Comparison of ENCODE assay signal across 1 cellular context in genomic region chr19:49664171-49665070, GRCh38.
TF ChIP-seq lines count a peak whose summit lies in the region.

No MANE protein-coding gene starts in this region.

TF ChIP-seq in HepG2, 621 proteins besides CTCF, POLR2A, EP300 and RAD21 (continued from another document and continues in another):
- TF ChIP-seq DMTF1 (CRISPR knock-in tag; IDR thresholded peaks at IDR 0.05) = no peak
- no peak for TF ChIP-seq HOXA9 (CRISPR knock-in tag; IDR thresholded peaks at IDR 0.05; ENCODE audit: borderline replicate concordance)
- TF ChIP-seq MZF1 (CRISPR knock-in tag; IDR thresholded peaks at IDR 0.05; ENCODE audit: borderline replicate concordance) = no peak
- TF ChIP-seq, protein P1, sequence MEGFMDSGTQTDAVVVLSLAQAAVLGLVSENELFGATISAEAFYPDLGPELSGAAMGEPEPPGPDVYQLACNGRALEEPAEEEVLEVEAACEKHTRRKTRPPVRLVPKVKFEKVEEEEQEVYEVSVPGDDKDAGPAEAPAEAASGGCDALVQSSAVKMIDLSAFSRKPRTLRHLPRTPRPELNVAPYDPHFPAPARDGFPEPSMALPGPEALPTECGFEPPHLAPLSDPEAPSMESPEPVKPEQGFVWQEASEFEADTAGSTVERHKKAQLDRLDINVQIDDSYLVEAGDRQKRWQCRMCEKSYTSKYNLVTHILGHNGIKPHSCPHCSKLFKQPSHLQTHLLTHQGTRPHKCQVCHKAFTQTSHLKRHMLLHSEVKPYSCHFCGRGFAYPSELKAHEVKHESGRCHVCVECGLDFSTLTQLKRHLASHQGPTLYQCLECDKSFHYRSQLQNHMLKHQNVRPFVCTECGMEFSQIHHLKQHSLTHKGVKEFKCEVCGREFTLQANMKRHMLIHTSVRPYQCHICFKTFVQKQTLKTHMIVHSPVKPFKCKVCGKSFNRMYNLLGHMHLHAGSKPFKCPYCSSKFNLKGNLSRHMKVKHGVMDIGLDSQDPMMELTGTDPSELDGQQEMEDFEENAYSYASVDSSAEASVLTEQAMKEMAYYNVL (CRISPR knock-in tag; IDR thresholded peaks at IDR 0.05; ENCODE audit: borderline replicate concordance) = no peak
- TF ChIP-seq PHB2 (IDR thresholded peaks at IDR 0.05; ENCODE audit: partially characterized antibody) = no peak
- TF ChIP-seq SMAD9 (CRISPR knock-in tag; IDR thresholded peaks at IDR 0.05) = no peak
- no peak for TF ChIP-seq ZNF660 (CRISPR knock-in tag; IDR thresholded peaks at IDR 0.05; ENCODE audit: borderline replicate concordance, low read depth)
- no peak for TF ChIP-seq ATM (IDR thresholded peaks at IDR 0.05; ENCODE audit: borderline replicate concordance)
- TF ChIP-seq REPIN1 (CRISPR knock-in tag; IDR thresholded peaks at IDR 0.05; ENCODE audit: borderline replicate concordance, low read depth) = no peak
- no peak; the same call in 1 of the 2 replicates for TF ChIP-seq BCL3 (CRISPR knock-in tag; IDR thresholded peaks at IDR 0.05)
- no peak for TF ChIP-seq TCF12 (IDR thresholded peaks at IDR 0.05)
- no peak for TF ChIP-seq TCF12 (CRISPR knock-in tag; IDR thresholded peaks at IDR 0.05)
- no peak; the same call in 1 of the 2 replicates for TF ChIP-seq NRL (CRISPR knock-in tag; IDR thresholded peaks at IDR 0.05; ENCODE audit: borderline replicate concordance)
- TF ChIP-seq FOSL2 (CRISPR knock-in tag; IDR thresholded peaks at IDR 0.05) = 0 out of 2 replicates have a peak, but pooled peaks have one; percentile 20
- TF ChIP-seq KLF13 (CRISPR knock-in tag; IDR thresholded peaks at IDR 0.05) = no peak
- no peak for TF ChIP-seq ZNF564 (CRISPR knock-in tag; IDR thresholded peaks at IDR 0.05)
- no peak for TF ChIP-seq ZNF615 (CRISPR knock-in tag; IDR thresholded peaks at IDR 0.05; ENCODE audit: borderline replicate concordance)
- TF ChIP-seq ELF3 (CRISPR knock-in tag; IDR thresholded peaks at IDR 0.05) = peak; percentile 33; the same call in 1 of the 2 replicates
- no peak for TF ChIP-seq ZNF468 (CRISPR knock-in tag; IDR thresholded peaks at IDR 0.05)
- no peak for TF ChIP-seq MAF1 (CRISPR knock-in tag; IDR thresholded peaks at IDR 0.05; ENCODE audit: borderline replicate concordance)
- TF ChIP-seq ZNF264 (CRISPR knock-in tag; IDR thresholded peaks at IDR 0.05) = no peak
- TF ChIP-seq EEA1 (CRISPR knock-in tag; IDR thresholded peaks at IDR 0.05; ENCODE audit: borderline replicate concordance) = no peak
- TF ChIP-seq, protein P2, sequence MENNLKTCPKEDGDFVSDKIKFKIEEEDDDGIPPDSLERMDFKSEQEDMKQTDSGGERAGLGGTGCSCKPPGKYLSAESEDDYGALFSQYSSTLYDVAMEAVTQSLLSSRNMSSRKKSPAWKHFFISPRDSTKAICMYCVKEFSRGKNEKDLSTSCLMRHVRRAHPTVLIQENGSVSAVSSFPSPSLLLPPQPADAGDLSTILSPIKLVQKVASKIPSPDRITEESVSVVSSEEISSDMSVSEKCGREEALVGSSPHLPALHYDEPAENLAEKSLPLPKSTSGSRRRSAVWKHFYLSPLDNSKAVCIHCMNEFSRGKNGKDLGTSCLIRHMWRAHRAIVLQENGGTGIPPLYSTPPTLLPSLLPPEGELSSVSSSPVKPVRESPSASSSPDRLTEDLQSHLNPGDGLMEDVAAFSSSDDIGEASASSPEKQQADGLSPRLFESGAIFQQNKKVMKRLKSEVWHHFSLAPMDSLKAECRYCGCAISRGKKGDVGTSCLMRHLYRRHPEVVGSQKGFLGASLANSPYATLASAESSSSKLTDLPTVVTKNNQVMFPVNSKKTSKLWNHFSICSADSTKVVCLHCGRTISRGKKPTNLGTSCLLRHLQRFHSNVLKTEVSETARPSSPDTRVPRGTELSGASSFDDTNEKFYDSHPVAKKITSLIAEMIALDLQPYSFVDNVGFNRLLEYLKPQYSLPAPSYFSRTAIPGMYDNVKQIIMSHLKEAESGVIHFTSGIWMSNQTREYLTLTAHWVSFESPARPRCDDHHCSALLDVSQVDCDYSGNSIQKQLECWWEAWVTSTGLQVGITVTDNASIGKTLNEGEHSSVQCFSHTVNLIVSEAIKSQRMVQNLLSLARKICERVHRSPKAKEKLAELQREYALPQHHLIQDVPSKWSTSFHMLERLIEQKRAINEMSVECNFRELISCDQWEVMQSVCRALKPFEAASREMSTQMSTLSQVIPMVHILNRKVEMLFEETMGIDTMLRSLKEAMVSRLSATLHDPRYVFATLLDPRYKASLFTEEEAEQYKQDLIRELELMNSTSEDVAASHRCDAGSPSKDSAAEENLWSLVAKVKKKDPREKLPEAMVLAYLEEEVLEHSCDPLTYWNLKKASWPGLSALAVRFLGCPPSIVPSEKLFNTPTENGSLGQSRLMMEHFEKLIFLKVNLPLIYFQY (CRISPR knock-in tag; IDR thresholded peaks at IDR 0.05; ENCODE audit: borderline replicate concordance) = peak; percentile 55; the same call in 1 of the 2 replicates
- peak; percentile 34 for TF ChIP-seq ZNF883 (CRISPR knock-in tag; IDR thresholded peaks at IDR 0.05; ENCODE audit: not compliant biosample characterization)
- no peak for TF ChIP-seq ZNF33A (CRISPR knock-in tag; IDR thresholded peaks at IDR 0.05; ENCODE audit: borderline replicate concordance)
- no peak for TF ChIP-seq ZNF138 (CRISPR knock-in tag; IDR thresholded peaks at IDR 0.05; ENCODE audit: low read depth)
- TF ChIP-seq ZNF282 (IDR thresholded peaks at IDR 0.05; ENCODE audit: partially characterized antibody) = no peak
- no peak for TF ChIP-seq TMF1 (CRISPR knock-in tag; IDR thresholded peaks at IDR 0.05; ENCODE audit: low read depth)
- no peak for TF ChIP-seq NFIC (IDR thresholded peaks at IDR 0.05; ENCODE audit: low read length)
- TF ChIP-seq TBX2 (CRISPR knock-in tag; IDR thresholded peaks at IDR 0.05; ENCODE audit: borderline replicate concordance) = 0 out of 2 replicates have a peak, but pooled peaks have one; percentile 31
- no peak for TF ChIP-seq NFKBIZ (CRISPR knock-in tag; IDR thresholded peaks at IDR 0.05)
- TF ChIP-seq KMT2B (CRISPR knock-in tag; IDR thresholded peaks at IDR 0.05) = peak; percentile 45; the same call in 1 of the 2 replicates
- TF ChIP-seq, protein P3, sequence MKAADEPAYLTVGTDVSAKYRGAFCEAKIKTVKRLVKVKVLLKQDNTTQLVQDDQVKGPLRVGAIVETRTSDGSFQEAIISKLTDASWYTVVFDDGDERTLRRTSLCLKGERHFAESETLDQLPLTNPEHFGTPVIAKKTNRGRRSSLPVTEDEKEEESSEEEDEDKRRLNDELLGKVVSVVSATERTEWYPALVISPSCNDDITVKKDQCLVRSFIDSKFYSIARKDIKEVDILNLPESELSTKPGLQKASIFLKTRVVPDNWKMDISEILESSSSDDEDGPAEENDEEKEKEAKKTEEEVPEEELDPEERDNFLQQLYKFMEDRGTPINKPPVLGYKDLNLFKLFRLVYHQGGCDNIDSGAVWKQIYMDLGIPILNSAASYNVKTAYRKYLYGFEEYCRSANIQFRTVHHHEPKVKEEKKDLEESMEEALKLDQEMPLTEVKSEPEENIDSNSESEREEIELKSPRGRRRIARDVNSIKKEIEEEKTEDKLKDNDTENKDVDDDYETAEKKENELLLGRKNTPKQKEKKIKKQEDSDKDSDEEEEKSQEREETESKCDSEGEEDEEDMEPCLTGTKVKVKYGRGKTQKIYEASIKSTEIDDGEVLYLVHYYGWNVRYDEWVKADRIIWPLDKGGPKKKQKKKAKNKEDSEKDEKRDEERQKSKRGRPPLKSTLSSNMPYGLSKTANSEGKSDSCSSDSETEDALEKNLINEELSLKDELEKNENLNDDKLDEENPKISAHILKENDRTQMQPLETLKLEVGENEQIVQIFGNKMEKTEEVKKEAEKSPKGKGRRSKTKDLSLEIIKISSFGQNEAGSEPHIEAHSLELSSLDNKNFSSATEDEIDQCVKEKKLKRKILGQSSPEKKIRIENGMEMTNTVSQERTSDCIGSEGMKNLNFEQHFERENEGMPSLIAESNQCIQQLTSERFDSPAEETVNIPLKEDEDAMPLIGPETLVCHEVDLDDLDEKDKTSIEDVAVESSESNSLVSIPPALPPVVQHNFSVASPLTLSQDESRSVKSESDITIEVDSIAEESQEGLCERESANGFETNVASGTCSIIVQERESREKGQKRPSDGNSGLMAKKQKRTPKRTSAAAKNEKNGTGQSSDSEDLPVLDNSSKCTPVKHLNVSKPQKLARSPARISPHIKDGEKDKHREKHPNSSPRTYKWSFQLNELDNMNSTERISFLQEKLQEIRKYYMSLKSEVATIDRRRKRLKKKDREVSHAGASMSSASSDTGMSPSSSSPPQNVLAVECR (CRISPR knock-in tag; IDR thresholded peaks at IDR 0.05; ENCODE audit: borderline replicate concordance) = peak; percentile 76
- no peak for TF ChIP-seq RBM39 (IDR thresholded peaks at IDR 0.05; ENCODE audit: low read depth, low read length, poor library complexity, severe bottlenecking)
- TF ChIP-seq GZF1 (CRISPR knock-in tag; IDR thresholded peaks at IDR 0.05) = no peak
- TF ChIP-seq ZSCAN22 (CRISPR knock-in tag; IDR thresholded peaks at IDR 0.05) = no peak
- TF ChIP-seq ZNF746 (CRISPR knock-in tag; IDR thresholded peaks at IDR 0.05) = no peak
- 0 out of 2 replicates have a peak, but pooled peaks have one; percentile 40 for TF ChIP-seq ZBTB33 (CRISPR knock-in tag; IDR thresholded peaks at IDR 0.05)
- TF ChIP-seq ZNF674 (CRISPR knock-in tag; IDR thresholded peaks at IDR 0.05; ENCODE audit: low read depth) = no peak
- TF ChIP-seq, protein P4, sequence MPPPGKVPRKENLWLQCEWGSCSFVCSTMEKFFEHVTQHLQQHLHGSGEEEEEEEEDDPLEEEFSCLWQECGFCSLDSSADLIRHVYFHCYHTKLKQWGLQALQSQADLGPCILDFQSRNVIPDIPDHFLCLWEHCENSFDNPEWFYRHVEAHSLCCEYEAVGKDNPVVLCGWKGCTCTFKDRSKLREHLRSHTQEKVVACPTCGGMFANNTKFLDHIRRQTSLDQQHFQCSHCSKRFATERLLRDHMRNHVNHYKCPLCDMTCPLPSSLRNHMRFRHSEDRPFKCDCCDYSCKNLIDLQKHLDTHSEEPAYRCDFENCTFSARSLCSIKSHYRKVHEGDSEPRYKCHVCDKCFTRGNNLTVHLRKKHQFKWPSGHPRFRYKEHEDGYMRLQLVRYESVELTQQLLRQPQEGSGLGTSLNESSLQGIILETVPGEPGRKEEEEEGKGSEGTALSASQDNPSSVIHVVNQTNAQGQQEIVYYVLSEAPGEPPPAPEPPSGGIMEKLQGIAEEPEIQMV (CRISPR knock-in tag; IDR thresholded peaks at IDR 0.05; ENCODE audit: low read depth) = no peak
- TF ChIP-seq, protein P5, sequence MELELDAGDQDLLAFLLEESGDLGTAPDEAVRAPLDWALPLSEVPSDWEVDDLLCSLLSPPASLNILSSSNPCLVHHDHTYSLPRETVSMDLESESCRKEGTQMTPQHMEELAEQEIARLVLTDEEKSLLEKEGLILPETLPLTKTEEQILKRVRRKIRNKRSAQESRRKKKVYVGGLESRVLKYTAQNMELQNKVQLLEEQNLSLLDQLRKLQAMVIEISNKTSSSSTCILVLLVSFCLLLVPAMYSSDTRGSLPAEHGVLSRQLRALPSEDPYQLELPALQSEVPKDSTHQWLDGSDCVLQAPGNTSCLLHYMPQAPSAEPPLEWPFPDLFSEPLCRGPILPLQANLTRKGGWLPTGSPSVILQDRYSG (CRISPR knock-in tag; IDR thresholded peaks at IDR 0.05) = no peak
- no peak; the same call in 1 of the 2 replicates for TF ChIP-seq ZNF792 (CRISPR knock-in tag; IDR thresholded peaks at IDR 0.05)
- TF ChIP-seq ZNF773 (CRISPR knock-in tag; IDR thresholded peaks at IDR 0.05; ENCODE audit: borderline replicate concordance) = no peak
- TF ChIP-seq ZNF589 (CRISPR knock-in tag; conservative IDR thresholded peaks at IDR 0.05) = no peak
- no peak for TF ChIP-seq ZZZ3 (CRISPR knock-in tag; IDR thresholded peaks at IDR 0.05; ENCODE audit: borderline replicate concordance)
- TF ChIP-seq HMGA1 (CRISPR knock-in tag; conservative IDR thresholded peaks at IDR 0.05) = no peak
- no peak for TF ChIP-seq KAT2B (IDR thresholded peaks at IDR 0.05; ENCODE audit: borderline replicate concordance, low read depth, low read length)
- peak; percentile 77 for TF ChIP-seq GABPB1 (CRISPR knock-in tag; IDR thresholded peaks at IDR 0.05)
- TF ChIP-seq ZNF17 (CRISPR knock-in tag; IDR thresholded peaks at IDR 0.05) = no peak
